In the genomic region with DNA sequence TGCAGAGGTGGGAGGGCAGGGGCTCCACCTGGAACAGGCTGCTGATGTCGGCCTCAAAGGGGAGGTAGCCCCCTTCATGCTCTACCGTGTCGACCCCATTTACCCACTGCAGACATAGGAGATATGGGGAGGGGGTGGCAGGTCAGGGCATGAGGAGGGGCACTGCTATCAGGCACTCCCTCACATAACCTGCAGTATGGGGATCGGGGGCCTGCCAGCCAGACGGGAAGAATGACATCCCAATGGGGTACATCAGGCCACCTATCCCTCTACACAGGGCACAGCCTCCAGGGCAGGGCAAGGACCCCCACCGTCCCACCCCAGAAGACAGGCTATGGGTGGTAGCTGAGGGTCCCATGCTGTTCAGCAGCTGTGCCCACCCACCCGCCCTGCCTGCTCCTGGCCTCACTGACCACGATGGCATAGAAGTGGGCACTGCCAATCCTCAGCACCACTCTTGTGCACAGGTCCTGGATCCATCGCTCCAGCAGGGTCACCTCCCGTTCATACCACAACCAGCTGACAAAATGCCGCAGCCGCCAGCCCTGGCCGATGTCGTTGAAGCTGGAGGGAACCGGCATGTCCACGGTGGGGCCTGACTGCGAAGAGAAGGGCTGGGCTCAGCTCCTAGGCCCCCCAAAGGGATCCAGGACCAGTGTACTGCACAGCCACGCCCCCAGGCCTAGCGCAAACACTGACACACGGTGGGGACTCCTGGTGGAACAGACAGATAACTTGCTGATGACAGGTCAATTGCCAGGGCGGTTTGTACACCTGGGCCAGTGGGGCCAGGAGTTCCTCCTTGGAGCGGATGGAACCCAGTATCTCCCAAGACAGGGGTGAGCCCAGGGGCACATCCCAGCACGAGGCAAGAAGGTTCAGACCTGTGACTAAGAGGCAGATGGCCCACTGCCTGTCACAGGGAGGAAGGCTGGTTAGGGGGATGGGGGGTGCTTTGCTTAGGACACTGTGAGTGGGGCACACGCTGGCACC, we compare ENCODE assay signal across 14 cellular contexts. TPM values are rescaled to one million over a fixed set of nuclear protein-coding genes. Genes with fewer than 3 reads are reported as not detected.
DNase-seq lines count a peak whose midpoint lies in the region; ATAC-seq and TF ChIP-seq lines count a peak whose summit lies in the region.
"Had no signal": no experiment of that assay in that cellular context is flagged by ENCODE, and none has a peak within 500 bp of the region (broad histone marks: within the 10 kb centered on the region; RNA-seq: fewer than 3 reads in every experiment).

No MANE protein-coding gene starts in this region.

- DNase-seq in CD14-positive monocyte (ENCODE audit: low spot score) (peak; percentile 67), hepatocyte (ENCODE audit: low spot score) (no peak), glutamatergic neuron (no peak)
- no peak for DNase-seq in activated T-helper 2 cell treated with anti-CD3 and anti-CD28 coated beads, Interferon-gamma antibody, Interleukin-2, Interleukin-4, amounts not matched to agents 10 μg/mL and 5 μg/mL and 100 μg/mL, durations not matched to agents 14 hours and 24 hours and 36 hours (ENCODE audit: low spot score)
- no peak for DNase-seq in naive thymus-derived CD8-positive, alpha-beta T cell
- DNase-seq: COR-L47; effector CD4-positive, alpha-beta T cell; left colon; NCI-H187 treated with DMSO at 0.1 percent for 48 hours; stomach had no signal

- peaks cover 20% of the 10 kb centered on the region for H3K4me1 ChIP-seq in DOHH2 (ENCODE audit: control insufficient read depth, low read length)
- H3K4me1 ChIP-seq in gastroesophageal sphincter = peaks cover 0 to 23% (median 8%) of the 10 kb centered on the region in 3 donors
- H3K4me1 ChIP-seq in hepatocyte (ENCODE audit: insufficient read depth) = peaks cover 7% of the 10 kb centered on the region

- H3K4me3 ChIP-seq in DOHH2 (ENCODE audit: low read length) (no peak overlapping the region), gastroesophageal sphincter (no peak overlapping the region), hepatocyte (no peak overlapping the region)

- H3K9me3 ChIP-seq in DOHH2 (ENCODE audit: control insufficient read depth, insufficient read depth, low read length) = no peaks in the 10 kb centered on the region
- H3K9me3 ChIP-seq in gastroesophageal sphincter = no peaks in the 10 kb centered on the region
- H3K9me3 ChIP-seq in hepatocyte (ENCODE audit: low read depth) = no peaks in the 10 kb centered on the region
- H3K9me3 ChIP-seq: pancreas, stomach had no signal

- intact Hi-C loops in CD14-positive monocyte (cut with micrococcal nuclease) = loop anchor here in 1 of 2 donors (5.0 kb wide), 1 partner anchor 122 kb away; a partner anchor contains a TSS
- intact Hi-C loops in activated T-helper 2 cell treated with anti-CD3 and anti-CD28 coated beads, Interferon-gamma antibody, Interleukin-2, Interleukin-4, amounts not matched to agents 10 μg/mL and 5 μg/mL and 100 μg/mL, durations not matched to agents 14 hours and 24 hours and 36 hours (cut with micrococcal nuclease) = loop anchor here (5.0 kb wide), 1 partner anchor 122 kb away; a partner anchor contains a TSS

- no peak for TF ChIP-seq POLR2A in gastroesophageal sphincter (IDR thresholded peaks at IDR 0.05)

- no CpG with 5 or more reads among the region's 24 CpGs for WGBS in gastroesophageal sphincter (ENCODE audit: low coverage in 1 of 2), 2 donors
- WGBS in hepatocyte (ENCODE audit: low lambda C conversion rate, missing lambda C conversion rate) = 88% methylated on average over 21 of the region's 24 CpGs

- peak overlapping the region; percentile 35 to 80 for H3K4me3 Mint-ChIP-seq in CD14-positive monocyte
- H3K4me3 Mint-ChIP-seq in activated T-helper 2 cell treated with anti-CD3 and anti-CD28 coated beads, Interferon-gamma antibody, Interleukin-2, Interleukin-4, amounts not matched to agents 10 μg/mL and 5 μg/mL and 100 μg/mL, durations not matched to agents 14 hours and 24 hours and 36 hours (ENCODE audit: low read depth) = peak overlapping the region; percentile 75
- peak overlapping the region; percentile 75 to 91 (median 80) for H3K4me3 Mint-ChIP-seq in naive thymus-derived CD8-positive, alpha-beta T cell
- no peak overlapping the region for H3K4me3 Mint-ChIP-seq in glutamatergic neuron (ENCODE audit: unreplicated experiment)

- peaks cover 23% of the 10 kb centered on the region for H3K79me2 ChIP-seq in DOHH2 (ENCODE audit: control insufficient read depth, low read length)
- peaks cover 15% of the 10 kb centered on the region for H3K79me2 ChIP-seq in hepatocyte

- H2AFZ ChIP-seq in hepatocyte = no peak overlapping the region

- H3K36me3 ChIP-seq in DOHH2 (ENCODE audit: control insufficient read depth, low read length) (peaks cover 42% of the 10 kb centered on the region), gastroesophageal sphincter (peaks cover 0 to 53% of the 10 kb centered on the region in 2 donors), hepatocyte (replicated peaks; ENCODE audit: insufficient read depth, low read depth) (no peaks in the 10 kb centered on the region)

- H3F3A ChIP-seq in DOHH2 (ENCODE audit: control insufficient read depth, insufficient read depth) = no peaks in the 10 kb centered on the region; the same call in 1 of the 2 replicates

- H3K9me2 ChIP-seq in DOHH2 (replicated peaks; ENCODE audit: control insufficient read depth, low read length) (no peaks in the 10 kb centered on the region), hepatocyte (replicated peaks; ENCODE audit: insufficient read depth) (no peaks in the 10 kb centered on the region)

- H3K27me3 Mint-ChIP-seq in CD14-positive monocyte (ENCODE audit: low read depth in 3 of 3) (peaks cover 0 to 3% (median 1%) of the 10 kb centered on the region in 3 donors), glutamatergic neuron (ENCODE audit: unreplicated experiment) (peaks cover 2% of the 10 kb centered on the region)
- H3K27me3 Mint-ChIP-seq in activated T-helper 2 cell treated with anti-CD3 and anti-CD28 coated beads, Interferon-gamma antibody, Interleukin-2, Interleukin-4, amounts not matched to agents 10 μg/mL and 5 μg/mL and 100 μg/mL, durations not matched to agents 14 hours and 24 hours and 36 hours (ENCODE audit: low read depth) = no peaks in the 10 kb centered on the region
- no peaks in the 10 kb centered on the region for H3K27me3 Mint-ChIP-seq in naive thymus-derived CD8-positive, alpha-beta T cell

- no peak for ATAC-seq in naive thymus-derived CD8-positive, alpha-beta T cell
- ATAC-seq in gastroesophageal sphincter = no peak
- ATAC-seq: left colon, pancreas, SK-N-SH treated with all-trans-retinoic acid at 6 μM for 48 hours had no signal

- H3K4me2 ChIP-seq in DOHH2 (ENCODE audit: low read length) (peak overlapping the region; percentile 5; the same call in 1 of the 2 replicates), hepatocyte (no peak overlapping the region)

- TF ChIP-seq CTCF in CD14-positive monocyte (IDR thresholded peaks at IDR 0.05) (no peak), DOHH2 (IDR thresholded peaks at IDR 0.05; ENCODE audit: low read depth, low read length, poor library complexity, severe bottlenecking) (no peak), gastroesophageal sphincter (IDR thresholded peaks at IDR 0.05) (no peak), hepatocyte (IDR thresholded peaks at IDR 0.05; ENCODE audit: poor library complexity) (no peak), glutamatergic neuron (IDR thresholded peaks at IDR 0.05; ENCODE audit: partially characterized antibody, unreplicated experiment) (no peak)

- no peaks in the 10 kb centered on the region for H3K9me3 Mint-ChIP-seq in CD14-positive monocyte
- no peaks in the 10 kb centered on the region for H3K9me3 Mint-ChIP-seq in activated T-helper 2 cell treated with anti-CD3 and anti-CD28 coated beads, Interferon-gamma antibody, Interleukin-2, Interleukin-4, amounts not matched to agents 10 μg/mL and 5 μg/mL and 100 μg/mL, durations not matched to agents 14 hours and 24 hours and 36 hours
- no peaks in the 10 kb centered on the region for H3K9me3 Mint-ChIP-seq in naive thymus-derived CD8-positive, alpha-beta T cell
- H3K9me3 Mint-ChIP-seq in glutamatergic neuron (ENCODE audit: unreplicated experiment) = no peaks in the 10 kb centered on the region

- no peaks in the 10 kb centered on the region for H3K27me3 ChIP-seq in DOHH2 (ENCODE audit: control insufficient read depth, low read length)
- H3K27me3 ChIP-seq in gastroesophageal sphincter = no peaks in the 10 kb centered on the region
- H3K27me3 ChIP-seq in hepatocyte = no peaks in the 10 kb centered on the region
- H3K27me3 ChIP-seq: pancreas, stomach had no signal

- no peak for TF ChIP-seq EP300 in gastroesophageal sphincter (IDR thresholded peaks at IDR 0.05)

- H3K36me3 Mint-ChIP-seq in CD14-positive monocyte = peaks cover 37 to 46% of the 10 kb centered on the region in 2 donors
- peaks cover 41% of the 10 kb centered on the region for H3K36me3 Mint-ChIP-seq in activated T-helper 2 cell treated with anti-CD3 and anti-CD28 coated beads, Interferon-gamma antibody, Interleukin-2, Interleukin-4, amounts not matched to agents 10 μg/mL and 5 μg/mL and 100 μg/mL, durations not matched to agents 14 hours and 24 hours and 36 hours (ENCODE audit: low read depth)
- peaks cover 0 to 43% (median 9%) of the 10 kb centered on the region in 3 donors for H3K36me3 Mint-ChIP-seq in naive thymus-derived CD8-positive, alpha-beta T cell
- H3K36me3 Mint-ChIP-seq in glutamatergic neuron (ENCODE audit: unreplicated experiment) = no peaks in the 10 kb centered on the region

- H3K27ac Mint-ChIP-seq in CD14-positive monocyte (peak overlapping the region in 4 of 7 donors; percentile 75 to 89 (median 80)), glutamatergic neuron (ENCODE audit: unreplicated experiment) (no peak overlapping the region)
- peak overlapping the region; percentile 67 for H3K27ac Mint-ChIP-seq in activated T-helper 2 cell treated with anti-CD3 and anti-CD28 coated beads, Interferon-gamma antibody, Interleukin-2, Interleukin-4, amounts not matched to agents 10 μg/mL and 5 μg/mL and 100 μg/mL, durations not matched to agents 14 hours and 24 hours and 36 hours
- H3K27ac Mint-ChIP-seq in naive thymus-derived CD8-positive, alpha-beta T cell = peak overlapping the region; percentile 63 to 89 (median 82)

- no peaks in the 10 kb centered on the region for H4K20me1 ChIP-seq in DOHH2 (ENCODE audit: control insufficient read depth, insufficient read depth, low read depth, low read length)
- H4K20me1 ChIP-seq in hepatocyte (ENCODE audit: insufficient read depth, poor library complexity, severe bottlenecking) = no peaks in the 10 kb centered on the region

- POLR2A ChIA-PET in naive thymus-derived CD8-positive, alpha-beta T cell (lab: Charles Lee) = interaction anchor here (0.7 to 3.3 kb wide), 2 partner anchors 18 to 19 kb away, joined by 3 to 34 read pairs; no protein-coding TSS in a partner anchor

- H3K27ac ChIP-seq in DOHH2 (ENCODE audit: low read depth, low read length) (no peak overlapping the region), gastroesophageal sphincter (no peak overlapping the region), hepatocyte (no peak overlapping the region)
- H3K27ac ChIP-seq: pancreas, stomach had no signal

- peaks cover 21% of the 10 kb centered on the region for H3K4me1 Mint-ChIP-seq in CD14-positive monocyte
- H3K4me1 Mint-ChIP-seq in activated T-helper 2 cell treated with anti-CD3 and anti-CD28 coated beads, Interferon-gamma antibody, Interleukin-2, Interleukin-4, amounts not matched to agents 10 μg/mL and 5 μg/mL and 100 μg/mL, durations not matched to agents 14 hours and 24 hours and 36 hours (ENCODE audit: low read depth) = peaks cover 22% of the 10 kb centered on the region
- H3K4me1 Mint-ChIP-seq in naive thymus-derived CD8-positive, alpha-beta T cell = peaks cover 16 to 46% (median 31%) of the 10 kb centered on the region in 4 donors
- no peaks in the 10 kb centered on the region for H3K4me1 Mint-ChIP-seq in glutamatergic neuron (ENCODE audit: low read depth, unreplicated experiment)

RNA-seq across cellular contexts. Expression of a gene that starts 24.1 kb away (rescaled TPM):
- polyA plus RNA-seq in CD14-positive monocyte = 1 to 10 TPM; 2.3 to 2.4 TPM
- total RNA-seq in activated T-helper 2 cell treated with anti-CD3 and anti-CD28 coated beads, Interferon-gamma antibody, Interleukin-2, Interleukin-4, amounts not matched to agents 10 μg/mL and 5 μg/mL and 100 μg/mL, durations not matched to agents 14 hours and 24 hours and 36 hours = 4.9 and 5.7 TPM in 2 replicates
- 10 to 100 TPM; 12.3 to 15.2 TPM for total RNA-seq in naive thymus-derived CD8-positive, alpha-beta T cell
- 100 to 1,000 TPM in 2 of 3 donors, 10 to 100 TPM in 1; 90.7 to 115 (median 110) TPM for polyA plus RNA-seq in naive thymus-derived CD8-positive, alpha-beta T cell
- total RNA-seq in gastroesophageal sphincter = under 1 TPM in 1 of 4 donors, not detected in 3; 0.27 TPM
- total RNA-seq in hepatocyte = not detected in 2 replicates
- polyA plus RNA-seq in hepatocyte = 0.61 and 0.68 TPM in 2 replicates
- total RNA-seq in glutamatergic neuron (ENCODE audit: unreplicated experiment) = not detected
- total RNA-seq: left colon had no signal

RNA-seq across cellular contexts. Expression of a gene that starts 36.0 kb away (rescaled TPM):
- polyA plus RNA-seq in CD14-positive monocyte (under 1 TPM; 0.04 to 0.09 TPM), hepatocyte (1.3 and 2.3 TPM in 2 replicates)
- 2.7 and 2.9 TPM in 2 replicates for total RNA-seq in activated T-helper 2 cell treated with anti-CD3 and anti-CD28 coated beads, Interferon-gamma antibody, Interleukin-2, Interleukin-4, amounts not matched to agents 10 μg/mL and 5 μg/mL and 100 μg/mL, durations not matched to agents 14 hours and 24 hours and 36 hours
- total RNA-seq in naive thymus-derived CD8-positive, alpha-beta T cell = 1 to 10 TPM; 6.9 to 7.0 TPM
- polyA plus RNA-seq in naive thymus-derived CD8-positive, alpha-beta T cell = under 1 TPM; 0.20 to 0.57 (median 0.47) TPM
- total RNA-seq in gastroesophageal sphincter (1 to 10 TPM; 3.5 to 8.0 (median 5.5) TPM), hepatocyte (4.6 and 5.2 TPM in 2 replicates), glutamatergic neuron (ENCODE audit: unreplicated experiment) (9.0 TPM)

RNA-seq across cellular contexts. Expression of a gene that starts 39.3 kb away (rescaled TPM):
- 1 to 10 TPM; 1.0 TPM for polyA plus RNA-seq in CD14-positive monocyte
- 0.55 TPM in 1 of 2 replicates, not detected in the other for total RNA-seq in activated T-helper 2 cell treated with anti-CD3 and anti-CD28 coated beads, Interferon-gamma antibody, Interleukin-2, Interleukin-4, amounts not matched to agents 10 μg/mL and 5 μg/mL and 100 μg/mL, durations not matched to agents 14 hours and 24 hours and 36 hours
- total RNA-seq in naive thymus-derived CD8-positive, alpha-beta T cell = 1 to 10 TPM; 1.8 to 3.3 TPM
- under 1 TPM in 2 of 3 donors, not detected in 1; 0.80 to 0.92 TPM for polyA plus RNA-seq in naive thymus-derived CD8-positive, alpha-beta T cell
- total RNA-seq in gastroesophageal sphincter = 1 to 10 TPM in 1 of 4 donors, not detected in 3; 1.9 TPM
- not detected in 2 replicates for total RNA-seq in hepatocyte
- polyA plus RNA-seq in hepatocyte = not detected in 2 replicates
- not detected for total RNA-seq in glutamatergic neuron (ENCODE audit: unreplicated experiment)
- total RNA-seq: stomach had no signal

RNA-seq across cellular contexts. Expression of a gene that starts 47.9 kb away (rescaled TPM):
- under 1 TPM in 1 of 2 donors, not detected in 1; 0.29 TPM for polyA plus RNA-seq in CD14-positive monocyte
- 0.23 and 0.52 TPM in 2 replicates for total RNA-seq in activated T-helper 2 cell treated with anti-CD3 and anti-CD28 coated beads, Interferon-gamma antibody, Interleukin-2, Interleukin-4, amounts not matched to agents 10 μg/mL and 5 μg/mL and 100 μg/mL, durations not matched to agents 14 hours and 24 hours and 36 hours
- total RNA-seq in naive thymus-derived CD8-positive, alpha-beta T cell = 1 to 10 TPM; 4.1 to 5.4 TPM
- 1 to 10 TPM in 1 of 3 donors, under 1 TPM in 2; 0.42 to 1.7 (median 0.81) TPM for polyA plus RNA-seq in naive thymus-derived CD8-positive, alpha-beta T cell
- total RNA-seq in gastroesophageal sphincter = under 1 TPM in 2 of 4 donors, not detected in 2; 0.54 to 0.81 TPM
- total RNA-seq in hepatocyte = not detected in 2 replicates
- 0.35 and 0.37 TPM in 2 replicates for polyA plus RNA-seq in hepatocyte
- not detected for total RNA-seq in glutamatergic neuron (ENCODE audit: unreplicated experiment)
- total RNA-seq: left colon, pancreas, stomach had no signal
- polyA plus RNA-seq: pancreas had no signal

RNA-seq across cellular contexts. Expression of a gene that starts 52.9 kb away (rescaled TPM):
- polyA plus RNA-seq in CD14-positive monocyte = 10 to 100 TPM; 15.3 to 26.8 TPM
- 108 and 111 TPM in 2 replicates for total RNA-seq in activated T-helper 2 cell treated with anti-CD3 and anti-CD28 coated beads, Interferon-gamma antibody, Interleukin-2, Interleukin-4, amounts not matched to agents 10 μg/mL and 5 μg/mL and 100 μg/mL, durations not matched to agents 14 hours and 24 hours and 36 hours
- 10 to 100 TPM; 44.3 to 47.4 TPM for total RNA-seq in naive thymus-derived CD8-positive, alpha-beta T cell
- polyA plus RNA-seq in naive thymus-derived CD8-positive, alpha-beta T cell = 10 to 100 TPM; 26.1 to 37.6 (median 36.0) TPM
- total RNA-seq in gastroesophageal sphincter = 10 to 100 TPM in 3 of 4 donors, 1 to 10 TPM in 1; 2.0 to 40.6 (median 28.1) TPM
- total RNA-seq in hepatocyte = 4.0 and 36.5 TPM in 2 replicates
- polyA plus RNA-seq in hepatocyte = 53.0 and 68.1 TPM in 2 replicates
- total RNA-seq in glutamatergic neuron (ENCODE audit: unreplicated experiment) = 35.9 TPM
